ENCODE assay signal across 24 cellular contexts in genomic region chr2:68952887-68953521, GRCh38. TPM values are rescaled to one million over a fixed set of nuclear protein-coding genes. Genes with fewer than 3 reads are reported as not detected.
A peak's percentile ranks its signal among the peaks of the same experiment; 100 is the strongest.
DNase-seq lines count a peak whose midpoint lies in the region; ATAC-seq, FAIRE-seq and TF ChIP-seq lines count a peak whose summit lies in the region.
"Had no signal": no experiment of that assay in that cellular context is flagged by ENCODE, and none has a peak within 500 bp of the region (broad histone marks: within the 10 kb centered on the region; RNA-seq: fewer than 3 reads in every experiment).

Gene GKN2 (minus strand): TSS chr2:68952893. CDS start chr2:68952861, 32 bp downstream.

- FAIRE-seq in bronchial epithelial cell (lab: Jason Lieb, UNC) = no peak
- FAIRE-seq: GM12878, GM19239, H1, HepG2 had no signal

- H3K27me3 ChIP-seq in OCI-LY3 (ENCODE audit: low read depth, low read length) (no peaks in the 10 kb centered on the region), bronchial epithelial cell (ENCODE audit: control insufficient read depth, insufficient read depth, low read length) (no peaks in the 10 kb centered on the region), lower lobe of right lung (ENCODE audit: low read depth) (no peaks in the 10 kb centered on the region), osteoblast (ENCODE audit: insufficient read depth, low read length) (no peaks in the 10 kb centered on the region)
- H3K27me3 ChIP-seq: BLaER1 treated with 17β-estradiol and CSF1 and Interleukin-3, amounts not matched to agents 10 nM and 100 nM had no signal

- intact Hi-C loops in lower lobe of right lung (cut with DNase I) = no loop called here

- H3K27ac ChIP-seq in OCI-LY3 (ENCODE audit: low read length) = no peak within 1 kb of the TSS
- H3K27ac ChIP-seq in lower lobe of right lung = peak within 1 kb of the TSS; percentile 54
- no peak within 1 kb of the TSS for H3K27ac ChIP-seq in osteoblast (ENCODE audit: low read depth, low read length)
- H3K27ac ChIP-seq: BLaER1 treated with 17β-estradiol and CSF1 and Interleukin-3, amounts not matched to agents 10 nM and 100 nM had no signal

- H3K36me3 ChIP-seq in OCI-LY3 (replicated peaks; ENCODE audit: low read depth, low read length) = no peaks in the 10 kb centered on the region
- H3K36me3 ChIP-seq in bronchial epithelial cell (ENCODE audit: control insufficient read depth, insufficient read depth, low read length) = no peaks in the 10 kb centered on the region
- H3K36me3 ChIP-seq in lower lobe of right lung = no peaks in the 10 kb centered on the region
- H3K36me3 ChIP-seq in osteoblast (ENCODE audit: insufficient read depth, low read length) = no peaks in the 10 kb centered on the region
- H3K36me3 ChIP-seq: BLaER1 treated with 17β-estradiol and CSF1 and Interleukin-3, amounts not matched to agents 10 nM and 100 nM had no signal

- H3K4me1 ChIP-seq in OCI-LY3 (ENCODE audit: low read length) = peaks cover 25% of the 10 kb centered on the region
- no peaks in the 10 kb centered on the region for H3K4me1 ChIP-seq in lower lobe of right lung
- H3K4me1 ChIP-seq in osteoblast (ENCODE audit: insufficient read depth, low read length) = no peaks in the 10 kb centered on the region

- H3K9me3 ChIP-seq in OCI-LY3 (ENCODE audit: insufficient read depth, low read length) (no peaks in the 10 kb centered on the region), lower lobe of right lung (no peaks in the 10 kb centered on the region), osteoblast (ENCODE audit: low read depth, low read length) (no peaks in the 10 kb centered on the region)
- H3K9me3 ChIP-seq: BLaER1 treated with 17β-estradiol and CSF1 and Interleukin-3, amounts not matched to agents 10 nM and 100 nM had no signal

- ATAC-seq in lower lobe of right lung (peak; percentile 72 to 91), HG03460 (IDR thresholded peaks at IDR 0.05; ENCODE audit: unreplicated experiment) (no peak)
- ATAC-seq: CD8-positive, alpha-beta T cell; GM12878; HepG2 had no signal

- H3K4me3 ChIP-seq in OCI-LY3 (ENCODE audit: low read length) (no peak within 1 kb of the TSS), bronchial epithelial cell (ENCODE audit: low read depth, low read length) (no peak within 1 kb of the TSS), lower lobe of right lung (peak within 1 kb of the TSS; percentile 30), osteoblast (ENCODE audit: insufficient read depth, low read length) (no peak within 1 kb of the TSS)
- H3K4me3 ChIP-seq: BLaER1 treated with 17β-estradiol and CSF1 and Interleukin-3, amounts not matched to agents 10 nM and 100 nM; GM12878 had no signal

- DNase-seq in bronchial epithelial cell (ENCODE audit: low read depth) (peak; percentile 31), lower lobe of right lung (no peak), osteoblast (ENCODE audit: insufficient read length, low spot score, missing footprints) (no peak), mesenteric fat pad (ENCODE audit: low spot score) (no peak), NCI-H526 (lab: John Stamatoyannopoulos, UW) (no peak), NCI-H510A (lab: John Stamatoyannopoulos, UW) (no peak)
- DNase-seq: 8988T; Calu3; CD8-positive, alpha-beta T cell; DMS 273 treated with DMSO at 0.1 percent for 48 hours; DMS53; DND-41; EL; H9 had no signal

- no peak within 1 kb of the TSS for H2AFZ ChIP-seq in OCI-LY3 (ENCODE audit: low read depth, low read length)
- peak within 1 kb of the TSS; percentile 56 for H2AFZ ChIP-seq in osteoblast (ENCODE audit: low read length)

- H4K20me1 ChIP-seq in OCI-LY3 (ENCODE audit: insufficient read depth, low read length) = no peaks in the 10 kb centered on the region
- no peaks in the 10 kb centered on the region for H4K20me1 ChIP-seq in osteoblast (ENCODE audit: insufficient read depth, low read length)
- H4K20me1 ChIP-seq: BLaER1 treated with 17β-estradiol and CSF1 and Interleukin-3, amounts not matched to agents 10 nM and 100 nM had no signal

- peak within 1 kb of the TSS; percentile 39 for H3K4me2 ChIP-seq in OCI-LY3 (ENCODE audit: low read length)
- no peak within 1 kb of the TSS for H3K4me2 ChIP-seq in osteoblast (ENCODE audit: insufficient read depth, low read length)

- H3K79me2 ChIP-seq in OCI-LY3 (ENCODE audit: low read length) (no peaks in the 10 kb centered on the region), osteoblast (ENCODE audit: insufficient read depth, low read length) (no peaks in the 10 kb centered on the region)

- TF ChIP-seq CTCF in OCI-LY3 (IDR thresholded peaks at IDR 0.05; ENCODE audit: low read depth, low read length) (no peak), bronchial epithelial cell (IDR thresholded peaks at IDR 0.05; ENCODE audit: insufficient read depth, low read length, severe bottlenecking) (no peak), lower lobe of right lung (IDR thresholded peaks at IDR 0.05) (no peak), osteoblast (IDR thresholded peaks at IDR 0.05; ENCODE audit: extremely low read depth, low read depth, low read length) (no peak)

- no peak within 1 kb of the TSS for H3K9ac ChIP-seq in OCI-LY3 (ENCODE audit: low read length)
- H3K9ac ChIP-seq: BLaER1 treated with 17β-estradiol and CSF1 and Interleukin-3, amounts not matched to agents 10 nM and 100 nM had no signal

RNA-seq across cellular contexts. Expression of gene GKN2, which starts in this region (rescaled TPM):
- total RNA-seq in bronchial epithelial cell (not detected in 2 replicates), lower lobe of right lung (53.3 TPM), osteoblast (not detected in 2 replicates), mesenteric fat pad (not detected)
- total RNA-seq: A673; B cell; Calu3; CD8-positive, alpha-beta T cell; G401; GM12878; H1; H9; HepG2 had no signal

Comparison
In these comparisons a context has a peak if more than half of its experiments do, and no peak if none do; other contexts are left out.
1. RNA of gene GKN2 (total RNA-seq): 53.3 TPM in lower lobe of right lung (single experiment); not detected in bronchial epithelial cell, not detected in osteoblast and not detected in mesenteric fat pad (single experiment); every median in the first group is over 10 times any median in the second.
2. Peak in DNase-seq in bronchial epithelial cell; RNA of the gene not detected or under 1 TPM.